Comparison of ENCODE assay signal across 20 cellular contexts in the genomic region with DNA sequence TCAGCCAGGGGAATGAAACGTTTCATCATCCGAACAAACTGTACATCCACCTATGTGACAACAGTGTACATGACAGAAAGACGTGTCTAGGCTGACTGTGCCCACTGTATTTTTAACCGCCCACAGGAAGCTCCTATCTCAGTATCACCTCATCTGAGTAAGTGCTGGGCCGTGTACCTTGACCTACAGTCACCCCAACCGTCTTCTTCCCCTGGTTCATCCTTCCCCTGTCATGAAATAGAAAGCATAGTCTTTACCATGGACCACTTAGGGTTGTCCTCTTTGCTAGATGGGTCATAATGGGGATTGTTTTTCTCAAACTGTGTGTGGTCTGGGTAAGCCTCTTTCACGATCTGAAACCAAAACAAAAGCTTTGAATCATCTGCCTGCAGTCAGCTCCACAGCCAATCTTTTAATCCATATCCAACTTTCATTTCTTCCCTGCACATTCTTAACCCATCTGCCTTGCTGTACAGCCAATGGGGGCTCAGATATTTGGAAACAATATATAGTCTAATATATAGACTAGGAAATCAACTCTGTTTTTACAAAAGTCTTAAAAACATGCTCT. TPM values are rescaled to one million over a fixed set of nuclear protein-coding genes. Genes with fewer than 3 reads are reported as not detected.
DNase-seq lines count a peak whose midpoint lies in the region; ATAC-seq and TF ChIP-seq lines count a peak whose summit lies in the region.
"Had no signal": no experiment of that assay in that cellular context is flagged by ENCODE, and none has a peak within 500 bp of the region (broad histone marks: within the 10 kb centered on the region; RNA-seq: fewer than 3 reads in every experiment).

No MANE protein-coding gene starts in this region.

- H3K4me3 Mint-ChIP-seq in activated naive CD4-positive, alpha-beta T cell treated with anti-CD3 and anti-CD28 coated beads for 36 hours: no peak overlapping the region
- no peak overlapping the region for H3K4me3 Mint-ChIP-seq in T-helper 17 cell
- H3K4me3 Mint-ChIP-seq in activated naive CD8-positive, alpha-beta T cell treated with anti-CD3 and anti-CD28 coated beads, Interleukin-2, amount 10 ng/mL, durations not matched to agents 7 days and 5 days: no peak overlapping the region
- peak overlapping the region; percentile 1 for H3K4me3 Mint-ChIP-seq in stimulated activated effector memory CD8-positive, alpha-beta T cell treated with anti-CD3 and anti-CD28 coated beads, Interleukin-12 subunit alpha, Interleukin-12 subunit beta, amount 100 ng/mL, for 72 hours
- no peak overlapping the region for H3K4me3 Mint-ChIP-seq in type B pancreatic cell

- intact Hi-C loops in activated naive CD4-positive, alpha-beta T cell treated with anti-CD3 and anti-CD28 coated beads for 36 hours (cut with micrococcal nuclease): no loop called here
- intact Hi-C loops in Right ventricle myocardium superior (cut with DNase I): no loop called here

- H3K9me3 ChIP-seq in T-helper 17 cell (ENCODE audit: control insufficient read depth, low read length, poor library complexity, severe bottlenecking): no peaks in the 10 kb centered on the region
- H3K9me3 ChIP-seq: left ventricle myocardium inferior, thoracic aorta had no signal

- peaks cover 18% of the 10 kb centered on the region for H3K36me3 Mint-ChIP-seq in activated naive CD4-positive, alpha-beta T cell treated with anti-CD3 and anti-CD28 coated beads for 36 hours (ENCODE audit: low read depth)
- peaks cover 5% of the 10 kb centered on the region for H3K36me3 Mint-ChIP-seq in T-helper 17 cell (ENCODE audit: low read depth)
- H3K36me3 Mint-ChIP-seq in activated naive CD8-positive, alpha-beta T cell treated with anti-CD3 and anti-CD28 coated beads, Interleukin-2, amount 10 ng/mL, durations not matched to agents 7 days and 5 days: peaks cover 5% of the 10 kb centered on the region
- H3K36me3 Mint-ChIP-seq in stimulated activated effector memory CD8-positive, alpha-beta T cell treated with anti-CD3 and anti-CD28 coated beads, Interleukin-12 subunit alpha, Interleukin-12 subunit beta, amount 100 ng/mL, for 72 hours: peaks cover 59% of the 10 kb centered on the region
- peaks cover 11% of the 10 kb centered on the region for H3K36me3 Mint-ChIP-seq in type B pancreatic cell

- CTCF ChIA-PET in activated naive CD4-positive, alpha-beta T cell treated with anti-CD3 and anti-CD28 coated beads for 36 hours (lab: Charles Lee): interaction anchor here (0.7 to 5.6 kb wide), 5 partner anchors 13 to 42 kb away, joined by 3 to 25 read pairs (median 4); a partner anchor contains a TSS

- no peak for ATAC-seq in T-helper 17 cell
- ATAC-seq in activated naive CD8-positive, alpha-beta T cell treated with anti-CD3 and anti-CD28 coated beads, Interleukin-2, amount 10 ng/mL, durations not matched to agents 7 days and 5 days (ENCODE audit: low read depth): no peak
- ATAC-seq in stimulated activated effector memory CD8-positive, alpha-beta T cell treated with anti-CD3 and anti-CD28 coated beads, Interleukin-12 subunit alpha, Interleukin-12 subunit beta, amount 100 ng/mL, for 72 hours: peak; percentile 73
- no peak for ATAC-seq in Right ventricle myocardium superior (ENCODE audit: poor library complexity)
- ATAC-seq in GM19351 (IDR thresholded peaks at IDR 0.05; ENCODE audit: unreplicated experiment): no peak

- POLR2A ChIA-PET in activated naive CD8-positive, alpha-beta T cell treated with anti-CD3 and anti-CD28 coated beads, Interleukin-2, amount 10 ng/mL, durations not matched to agents 7 days and 5 days (lab: Charles Lee): no interaction called here

- no peak for TF ChIP-seq CTCF in type B pancreatic cell (conservative IDR thresholded peaks at IDR 0.05)

- peaks cover 15% of the 10 kb centered on the region for H3K4me1 Mint-ChIP-seq in activated naive CD4-positive, alpha-beta T cell treated with anti-CD3 and anti-CD28 coated beads for 36 hours (ENCODE audit: low read depth)
- H3K4me1 Mint-ChIP-seq in T-helper 17 cell: peaks cover 13% of the 10 kb centered on the region
- H3K4me1 Mint-ChIP-seq in activated naive CD8-positive, alpha-beta T cell treated with anti-CD3 and anti-CD28 coated beads, Interleukin-2, amount 10 ng/mL, durations not matched to agents 7 days and 5 days: peaks cover 18% of the 10 kb centered on the region
- peaks cover 37% of the 10 kb centered on the region for H3K4me1 Mint-ChIP-seq in stimulated activated effector memory CD8-positive, alpha-beta T cell treated with anti-CD3 and anti-CD28 coated beads, Interleukin-12 subunit alpha, Interleukin-12 subunit beta, amount 100 ng/mL, for 72 hours
- H3K4me1 Mint-ChIP-seq in type B pancreatic cell (ENCODE audit: unreplicated experiment): peaks cover 6% of the 10 kb centered on the region

- no peaks in the 10 kb centered on the region for H3K27me3 Mint-ChIP-seq in activated naive CD4-positive, alpha-beta T cell treated with anti-CD3 and anti-CD28 coated beads for 36 hours (ENCODE audit: low read depth)
- H3K27me3 Mint-ChIP-seq in T-helper 17 cell: no peaks in the 10 kb centered on the region
- H3K27me3 Mint-ChIP-seq in activated naive CD8-positive, alpha-beta T cell treated with anti-CD3 and anti-CD28 coated beads, Interleukin-2, amount 10 ng/mL, durations not matched to agents 7 days and 5 days: no peaks in the 10 kb centered on the region
- no peaks in the 10 kb centered on the region for H3K27me3 Mint-ChIP-seq in type B pancreatic cell

- peak overlapping the region; percentile 33 for H3K27ac Mint-ChIP-seq in activated naive CD4-positive, alpha-beta T cell treated with anti-CD3 and anti-CD28 coated beads for 36 hours
- H3K27ac Mint-ChIP-seq in T-helper 17 cell (peak overlapping the region; percentile 27), type B pancreatic cell (no peak overlapping the region)
- peak overlapping the region; percentile 62 for H3K27ac Mint-ChIP-seq in activated naive CD8-positive, alpha-beta T cell treated with anti-CD3 and anti-CD28 coated beads, Interleukin-2, amount 10 ng/mL, durations not matched to agents 7 days and 5 days
- H3K27ac Mint-ChIP-seq in stimulated activated effector memory CD8-positive, alpha-beta T cell treated with anti-CD3 and anti-CD28 coated beads, Interleukin-12 subunit alpha, Interleukin-12 subunit beta, amount 100 ng/mL, for 72 hours: peak overlapping the region; percentile 53

- no peaks in the 10 kb centered on the region for H3K9me3 Mint-ChIP-seq in activated naive CD4-positive, alpha-beta T cell treated with anti-CD3 and anti-CD28 coated beads for 36 hours
- no peaks in the 10 kb centered on the region for H3K9me3 Mint-ChIP-seq in activated naive CD8-positive, alpha-beta T cell treated with anti-CD3 and anti-CD28 coated beads, Interleukin-2, amount 10 ng/mL, durations not matched to agents 7 days and 5 days
- H3K9me3 Mint-ChIP-seq in stimulated activated effector memory CD8-positive, alpha-beta T cell treated with anti-CD3 and anti-CD28 coated beads, Interleukin-12 subunit alpha, Interleukin-12 subunit beta, amount 100 ng/mL, for 72 hours: no peaks in the 10 kb centered on the region
- no peaks in the 10 kb centered on the region for H3K9me3 Mint-ChIP-seq in type B pancreatic cell

- no peak for DNase-seq in activated naive CD4-positive, alpha-beta T cell treated with anti-CD3 and anti-CD28 coated beads for 36 hours
- no peak for DNase-seq in activated naive CD4-positive, alpha-beta T cell (lab: John Stamatoyannopoulos, UW)
- DNase-seq in T-helper 17 cell: no peak
- no peak for DNase-seq in activated naive CD8-positive, alpha-beta T cell treated with anti-CD3 and anti-CD28 coated beads, Interleukin-2, amount 10 ng/mL, durations not matched to agents 7 days and 5 days
- DNase-seq in stimulated activated effector memory CD8-positive, alpha-beta T cell treated with anti-CD3 and anti-CD28 coated beads, Interleukin-12 subunit alpha, Interleukin-12 subunit beta, amount 100 ng/mL, for 72 hours (ENCODE audit: low spot score in 2 of 2): peak in 1 of 2 donors; percentile 70
- DNase-seq in type B pancreatic cell (ENCODE audit: extremely low spot score, unreplicated experiment): no peak
- DNase-seq in Right ventricle myocardium superior: no peak
- DNase-seq: activated CD8-positive, alpha-beta memory T cell treated with anti-CD3 and anti-CD28 coated beads for 24 hours; activated gamma-delta T cell; DND-41; glutamatergic neuron; KBM-7; left ventricle myocardium inferior; NCI-H187 treated with DMSO at 0.1 percent for 48 hours; NCI-H446 treated with DMSO at 0.1 percent for 48 hours; occipital lobe had no signal

RNA-seq across cellular contexts. Expression of a gene that starts 4.2 kb away (rescaled TPM):
- 10 to 100 TPM; 85.6 to 92.6 TPM for total RNA-seq in activated naive CD4-positive, alpha-beta T cell treated with anti-CD3 and anti-CD28 coated beads for 36 hours
- total RNA-seq in T-helper 17 cell (10 to 100 TPM; 32.9 to 36.5 TPM), type B pancreatic cell (ENCODE audit: low replicate concordance) (28.7 and 44.3 TPM in 2 replicates), Right ventricle myocardium superior (35.4 TPM)
- total RNA-seq in activated naive CD8-positive, alpha-beta T cell treated with anti-CD3 and anti-CD28 coated beads, Interleukin-2, amount 10 ng/mL, durations not matched to agents 7 days and 5 days: 10 to 100 TPM; 65.8 to 66.8 TPM

RNA-seq across cellular contexts. Expression of a gene that starts 4.4 kb away (rescaled TPM):
- 10 to 100 TPM; 14.8 to 17.6 TPM for total RNA-seq in activated naive CD4-positive, alpha-beta T cell treated with anti-CD3 and anti-CD28 coated beads for 36 hours
- total RNA-seq in T-helper 17 cell: 10 to 100 TPM; 20.3 to 23.6 TPM
- 10 to 100 TPM; 29.0 to 29.5 TPM for total RNA-seq in activated naive CD8-positive, alpha-beta T cell treated with anti-CD3 and anti-CD28 coated beads, Interleukin-2, amount 10 ng/mL, durations not matched to agents 7 days and 5 days
- total RNA-seq in type B pancreatic cell (ENCODE audit: low replicate concordance): 26.4 and 29.8 TPM in 2 replicates
- total RNA-seq in Right ventricle myocardium superior: 37.6 TPM

RNA-seq across cellular contexts. Expression of a gene that starts 24.5 kb away (rescaled TPM):
- total RNA-seq in activated naive CD4-positive, alpha-beta T cell treated with anti-CD3 and anti-CD28 coated beads for 36 hours: 10 to 100 TPM; 39.8 to 42.3 TPM
- 10 to 100 TPM; 49.9 to 51.1 TPM for total RNA-seq in T-helper 17 cell
- total RNA-seq in activated naive CD8-positive, alpha-beta T cell treated with anti-CD3 and anti-CD28 coated beads, Interleukin-2, amount 10 ng/mL, durations not matched to agents 7 days and 5 days: 10 to 100 TPM; 75.8 to 76.3 TPM
- 32.5 and 43.6 TPM in 2 replicates for total RNA-seq in type B pancreatic cell (ENCODE audit: low replicate concordance)
- total RNA-seq in Right ventricle myocardium superior: 38.8 TPM

RNA-seq across cellular contexts. Expression of a gene that starts 25.2 kb away (rescaled TPM):
- 100 to 1,000 TPM; 126 TPM for total RNA-seq in activated naive CD4-positive, alpha-beta T cell treated with anti-CD3 and anti-CD28 coated beads for 36 hours
- total RNA-seq in T-helper 17 cell (10 to 100 TPM; 26.8 to 31.4 TPM), type B pancreatic cell (ENCODE audit: low replicate concordance) (18.0 and 33.9 TPM in 2 replicates), Right ventricle myocardium superior (11.1 TPM)
- 100 to 1,000 TPM; 114 to 115 TPM for total RNA-seq in activated naive CD8-positive, alpha-beta T cell treated with anti-CD3 and anti-CD28 coated beads, Interleukin-2, amount 10 ng/mL, durations not matched to agents 7 days and 5 days

RNA-seq across cellular contexts. Expression of a gene that starts 27.2 kb away (rescaled TPM):
- total RNA-seq in activated naive CD4-positive, alpha-beta T cell treated with anti-CD3 and anti-CD28 coated beads for 36 hours: 10 to 100 TPM; 11.8 to 13.2 TPM
- 1 to 10 TPM; 2.0 to 2.2 TPM for total RNA-seq in T-helper 17 cell
- total RNA-seq in activated naive CD8-positive, alpha-beta T cell treated with anti-CD3 and anti-CD28 coated beads, Interleukin-2, amount 10 ng/mL, durations not matched to agents 7 days and 5 days: 1 to 10 TPM; 5.2 to 6.1 TPM
- not detected in 2 replicates for total RNA-seq in type B pancreatic cell (ENCODE audit: low replicate concordance)
- total RNA-seq in Right ventricle myocardium superior: not detected
- total RNA-seq: left ventricle myocardium inferior, mucosa of gallbladder, renal cortical epithelial cell, thoracic aorta had no signal
